9 cellular contexts compared by ENCODE assay signal in the genomic region with DNA sequence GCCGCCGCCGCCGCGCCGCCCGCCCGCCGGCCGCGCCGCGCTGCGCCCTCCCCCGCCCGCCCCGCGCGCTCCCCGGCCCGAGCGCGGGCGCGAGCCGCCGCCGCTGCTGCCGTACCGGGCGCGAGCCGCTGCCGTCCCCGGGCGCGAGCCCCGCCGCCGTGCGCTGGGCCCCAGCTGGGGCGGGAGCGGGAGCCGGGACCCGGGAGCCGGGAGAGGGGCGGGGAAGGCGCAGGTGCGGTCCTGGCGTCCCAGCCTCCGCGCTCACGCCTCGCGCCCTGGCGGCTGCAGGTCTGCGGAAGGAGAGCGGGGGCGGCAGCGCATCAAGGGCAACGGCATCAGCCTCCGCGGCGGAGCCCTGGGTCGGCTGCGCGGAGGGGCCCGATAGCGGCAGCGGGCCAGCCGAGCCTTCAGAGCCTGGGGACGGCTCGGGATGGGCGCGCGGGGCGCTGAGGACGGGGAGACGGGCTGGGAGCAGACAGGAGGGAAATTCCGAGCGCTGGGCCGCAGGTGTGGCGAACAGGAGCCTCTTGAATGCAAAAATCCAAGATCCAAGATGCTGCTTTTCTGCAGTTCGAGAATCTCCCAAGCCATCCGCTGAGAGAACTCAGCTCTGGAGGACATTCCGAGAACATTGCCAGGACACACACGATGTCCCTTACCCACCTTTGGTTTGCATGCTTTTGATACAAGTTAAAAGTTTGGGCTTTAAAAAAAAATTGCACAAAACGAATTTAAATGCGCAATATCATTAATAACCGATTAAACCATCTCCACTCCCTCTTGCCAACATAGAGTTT.
A peak's percentile ranks its signal among the peaks of the same experiment; 100 is the strongest.
DNase-seq lines count a peak whose midpoint lies in the region; ATAC-seq and TF ChIP-seq lines count a peak whose summit lies in the region.
"Had no signal": no experiment of that assay in that cellular context is flagged by ENCODE, and none has a peak within 500 bp of the region (broad histone marks: within the 10 kb centered on the region; RNA-seq: fewer than 3 reads in every experiment).

No MANE protein-coding gene starts in this region.

- no peaks in the 10 kb centered on the region for H3K36me3 ChIP-seq in osteoblast (ENCODE audit: insufficient read depth, low read length)

- H3K9me3 ChIP-seq in osteoblast (ENCODE audit: low read depth, low read length), result no peaks in the 10 kb centered on the region

- no peaks in the 10 kb centered on the region for H4K20me1 ChIP-seq in osteoblast (ENCODE audit: insufficient read depth, low read length)

- H2AFZ ChIP-seq in osteoblast (ENCODE audit: low read length), result no peak overlapping the region

- no peak for TF ChIP-seq CTCF in fibroblast of villous mesenchyme (IDR thresholded peaks at IDR 0.05; ENCODE audit: insufficient read depth, low read depth, low read length)
- TF ChIP-seq CTCF in osteoblast (IDR thresholded peaks at IDR 0.05; ENCODE audit: extremely low read depth, low read depth, low read length), result no peak

- peak overlapping the region; percentile 32 for H3K4me2 ChIP-seq in osteoblast (ENCODE audit: insufficient read depth, low read length)

- peaks cover 7% of the 10 kb centered on the region for H3K4me1 Mint-ChIP-seq in activated CD4-positive, alpha-beta T cell treated with anti-CD3 and anti-CD28 coated beads for 36 hours

- no peak overlapping the region for H3K27ac ChIP-seq in osteoblast (ENCODE audit: low read depth, low read length)

- H3K4me3 ChIP-seq in fibroblast of villous mesenchyme (ENCODE audit: low read depth, low read length) (no peak overlapping the region), osteoblast (ENCODE audit: insufficient read depth, low read length) (no peak overlapping the region)

- intact Hi-C loops in activated CD4-positive, alpha-beta T cell treated with anti-CD3 and anti-CD28 coated beads for 36 hours (cut with DNase I, micrococcal nuclease), result loop anchor here in 1 of 2 experiments (5.0 kb wide), 1 partner anchor 251 kb away; the partner anchor contains the start of gene TJP1

- in situ Hi-C loops in SK-MEL-5 (cut with HindIII; ENCODE audit: low pct_unique_long_range_greater_than_20kb, low sequenced_read_pairs), result no loop called here

- H3K4me3 Mint-ChIP-seq in activated CD4-positive, alpha-beta T cell treated with anti-CD3 and anti-CD28 coated beads for 36 hours, result peak overlapping the region; percentile 2
- H3K4me3 Mint-ChIP-seq: activated B cell treated with CpG ODN at 0.5 μM for 24 hours had no signal

- peak; percentile 26 for ATAC-seq in activated CD4-positive, alpha-beta T cell treated with anti-CD3 and anti-CD28 coated beads for 36 hours
- ATAC-seq in HG02981 (IDR thresholded peaks at IDR 0.05; ENCODE audit: unreplicated experiment), result no peak
- ATAC-seq in HG03457 (IDR thresholded peaks at IDR 0.05; ENCODE audit: unreplicated experiment), result no peak
- ATAC-seq in GM18907 (IDR thresholded peaks at IDR 0.05; ENCODE audit: unreplicated experiment), result no peak

- H3K9me3 Mint-ChIP-seq in activated CD4-positive, alpha-beta T cell treated with anti-CD3 and anti-CD28 coated beads for 36 hours (ENCODE audit: low read depth), result no peaks in the 10 kb centered on the region

- H3K27me3 Mint-ChIP-seq in activated CD4-positive, alpha-beta T cell treated with anti-CD3 and anti-CD28 coated beads for 36 hours, result peaks cover 55% of the 10 kb centered on the region

- peaks cover 62% of the 10 kb centered on the region for H3K27me3 ChIP-seq in osteoblast (ENCODE audit: insufficient read depth, low read length)

- POLR2A ChIA-PET in activated CD4-positive, alpha-beta T cell treated with anti-CD3 and anti-CD28 coated beads for 36 hours (lab: Charles Lee), result no interaction called here

- H3K36me3 Mint-ChIP-seq in activated CD4-positive, alpha-beta T cell treated with anti-CD3 and anti-CD28 coated beads for 36 hours (ENCODE audit: low read depth), result no peaks in the 10 kb centered on the region

- CTCF ChIA-PET in activated CD4-positive, alpha-beta T cell treated with anti-CD3 and anti-CD28 coated beads for 36 hours (lab: Charles Lee), result no interaction called here

- no peak overlapping the region for H3K27ac Mint-ChIP-seq in activated CD4-positive, alpha-beta T cell treated with anti-CD3 and anti-CD28 coated beads for 36 hours
- H3K27ac Mint-ChIP-seq: activated B cell treated with CpG ODN at 0.5 μM for 24 hours had no signal

- peak; percentile 54 for DNase-seq in activated CD4-positive, alpha-beta T cell treated with anti-CD3 and anti-CD28 coated beads for 36 hours
- DNase-seq in activated CD4-positive, alpha-beta T cell treated with anti-CD3 and anti-CD28 coated beads, Interleukin-2, amount 50 U/mL, for 1 hour, result no peak
- DNase-seq in SK-MEL-5 (ENCODE audit: low read depth, low spot score), result peak; percentile 6
- peak; percentile 10 for DNase-seq in fibroblast of villous mesenchyme (ENCODE audit: low read depth)
- DNase-seq in osteoblast (ENCODE audit: insufficient read length, low spot score, missing footprints), result peak; percentile 73
- DNase-seq: activated B cell treated with CpG ODN at 0.5 μM for 24 hours had no signal

- no peaks in the 10 kb centered on the region for H3K4me1 ChIP-seq in osteoblast (ENCODE audit: insufficient read depth, low read length)

- no peaks in the 10 kb centered on the region for H3K79me2 ChIP-seq in osteoblast (ENCODE audit: insufficient read depth, low read length)
